In the genomic region with DNA sequence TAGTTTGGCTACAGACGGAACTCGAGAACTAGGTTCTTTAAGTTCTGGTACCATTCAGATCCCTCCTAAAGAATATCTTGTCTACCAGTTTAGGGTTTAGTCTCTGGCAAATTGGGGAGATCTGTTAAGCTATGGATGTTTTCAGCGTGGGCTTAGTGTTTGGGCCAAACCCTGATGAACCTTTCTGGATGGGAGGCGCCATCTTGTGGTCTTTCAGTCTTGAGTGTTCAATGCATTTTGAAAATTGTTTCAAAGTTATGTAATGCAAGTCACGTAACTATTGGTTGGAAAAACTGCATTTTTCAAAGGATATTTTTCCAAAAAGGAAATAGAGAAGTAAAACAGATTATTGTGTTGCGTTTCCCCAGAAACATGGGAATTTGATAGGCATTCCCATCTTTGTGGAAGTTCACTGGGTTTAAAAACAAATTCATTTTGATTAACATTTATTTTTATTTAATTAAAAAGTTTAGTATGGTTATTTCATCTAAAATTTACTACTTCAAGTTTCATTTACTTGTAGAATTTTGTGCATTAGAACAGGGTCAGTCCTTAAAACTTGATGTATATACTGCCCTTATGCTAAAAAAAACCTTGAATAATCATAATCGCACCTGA, we compare ENCODE assay signal across 9 cellular contexts.
DNase-seq lines count a peak whose midpoint lies in the region; ATAC-seq, FAIRE-seq and TF ChIP-seq lines count a peak whose summit lies in the region.
"Had no signal": no experiment of that assay in that cellular context is flagged by ENCODE, and none has a peak within 500 bp of the region (broad histone marks: within the 10 kb centered on the region; RNA-seq: fewer than 3 reads in every experiment).

No MANE protein-coding gene starts in this region.

- TF ChIP-seq POLR2A in GM12892 (IDR thresholded peaks at IDR 0.05; ENCODE audit: low read depth, low read length): no peak

- intact Hi-C loops in kidney (cut with DNase I) (no loop called here), upper lobe of right lung (cut with DNase I) (no loop called here)

- H3K36me3 ChIP-seq in kidney (ENCODE audit: control insufficient read depth in 1 of 2, insufficient read depth in 2 of 2, low read length in 2 of 2) (no peaks in the 10 kb centered on the region), upper lobe of right lung (no peaks in the 10 kb centered on the region)
- H3K36me3 ChIP-seq: SJSA1 had no signal

- H3K27me3 ChIP-seq in upper lobe of right lung: no peaks in the 10 kb centered on the region

- peak; percentile 58 for FAIRE-seq in GM12892 (lab: Jason Lieb, UNC)
- peak; percentile 63 for FAIRE-seq in kidney (lab: Jason Lieb, UNC)

- peak; percentile 87 for TF ChIP-seq CTCF in C4-2B (conservative IDR thresholded peaks at IDR 0.05)
- peak; percentile 39 for TF ChIP-seq CTCF in kidney (IDR thresholded peaks at IDR 0.05; ENCODE audit: borderline replicate concordance, extremely low read depth, insufficient read depth)
- TF ChIP-seq CTCF in upper lobe of right lung (IDR thresholded peaks at IDR 0.05): peak; percentile 47

- H3K4me3 ChIP-seq in kidney (ENCODE audit: low read length in 2 of 2): no peak overlapping the region
- H3K4me3 ChIP-seq in upper lobe of right lung: no peak overlapping the region
- H3K4me3 ChIP-seq: SJSA1 had no signal

- DNase-seq in GM12892 (ENCODE audit: insufficient read length) (peak; percentile 5), NCI-H2171 treated with DMSO at 0.1 percent for 48 hours (lab: John Stamatoyannopoulos, UW) (peak; percentile 65), amniotic epithelial cell (ENCODE audit: low read depth) (peak; percentile 35), kidney (no peak), upper lobe of right lung (no peak), NCI-H226 (no peak)

- no peaks in the 10 kb centered on the region for H3K4me1 ChIP-seq in kidney (ENCODE audit: control insufficient read depth in 1 of 2, insufficient read depth in 1 of 2, low read depth in 1 of 2, low read length in 2 of 2)
- no peaks in the 10 kb centered on the region for H3K4me1 ChIP-seq in upper lobe of right lung
- H3K4me1 ChIP-seq: SJSA1 had no signal

- H3K9me3 ChIP-seq in kidney (ENCODE audit: control insufficient read depth in 1 of 2, low read length in 2 of 2): no peaks in the 10 kb centered on the region
- H3K9me3 ChIP-seq in upper lobe of right lung: no peaks in the 10 kb centered on the region
- H3K9me3 ChIP-seq: SJSA1 had no signal

- no peak overlapping the region for H3K9ac ChIP-seq in kidney (ENCODE audit: low read length in 2 of 2)

- H3K27ac ChIP-seq in C4-2B (no peak overlapping the region), kidney (ENCODE audit: low read depth in 2 of 2, low read length in 2 of 2) (no peak overlapping the region), upper lobe of right lung (no peak overlapping the region)
- H3K27ac ChIP-seq: SJSA1 had no signal

- ATAC-seq in upper lobe of right lung: peak; percentile 55
- ATAC-seq in HG03469 (IDR thresholded peaks at IDR 0.05; ENCODE audit: unreplicated experiment): no peak

Comparison
In these comparisons a context has a peak if more than half of its experiments do, and no peak if none do; other contexts are left out.
1. DNase-seq: peak in GM12892 (single experiment), NCI-H2171 treated with DMSO at 0.1 percent for 48 hours (single experiment) and amniotic epithelial cell (single experiment); none in kidney (single experiment), upper lobe of right lung (single experiment) and NCI-H226 (single experiment).
2. Peak in every context shown above with its lines, with median percentiles within 50 percentile points of each other: CTCF ChIP-seq.